1 cellular context compared by ENCODE assay signal in genomic region chr15:39312984-39313383, GRCh38.
TF ChIP-seq lines count a peak whose summit lies in the region.

No MANE protein-coding gene starts in this region.

TF ChIP-seq in HepG2, 621 proteins besides CTCF, POLR2A, EP300 and RAD21 (continued from another document and continues in another):
- TF ChIP-seq FOXK1 (CRISPR knock-in tag; IDR thresholded peaks at IDR 0.05; ENCODE audit: borderline replicate concordance, low read depth) (no peak), CENPBD1 (CRISPR knock-in tag; IDR thresholded peaks at IDR 0.05; ENCODE audit: borderline replicate concordance, low read depth) (no peak), ZBTB25 (CRISPR knock-in tag; IDR thresholded peaks at IDR 0.05) (no peak), ZBTB42 (CRISPR knock-in tag; IDR thresholded peaks at IDR 0.05) (no peak), ZFP82 (CRISPR knock-in tag; IDR thresholded peaks at IDR 0.05; ENCODE audit: borderline replicate concordance) (no peak), SKIL (CRISPR knock-in tag; IDR thresholded peaks at IDR 0.05; ENCODE audit: borderline replicate concordance) (no peak), ZNF510 (CRISPR knock-in tag; IDR thresholded peaks at IDR 0.05; ENCODE audit: low read depth) (no peak), MED1 (CRISPR knock-in tag; IDR thresholded peaks at IDR 0.05) (0 out of 2 replicates have a peak, but pooled peaks have one; percentile 27), TEAD3 (CRISPR knock-in tag; optimal IDR thresholded peaks at IDR 0.05; ENCODE audit: borderline replicate concordance) (peak; percentile 60), HNF4G (IDR thresholded peaks at IDR 0.05; ENCODE audit: borderline replicate concordance, low read depth, low read length) (peak; percentile 57; the same call in 1 of the 2 replicates), HNF4G (CRISPR knock-in tag; IDR thresholded peaks at IDR 0.05; ENCODE audit: borderline replicate concordance, low read depth) (no peak), HMGA1 (CRISPR knock-in tag; conservative IDR thresholded peaks at IDR 0.05) (no peak), ERF (CRISPR knock-in tag; IDR thresholded peaks at IDR 0.05) (0 out of 2 replicates have a peak, but pooled peaks have one; percentile 36), ZNF749 (CRISPR knock-in tag; IDR thresholded peaks at IDR 0.05; ENCODE audit: borderline replicate concordance) (no peak), PHF5A (CRISPR knock-in tag; IDR thresholded peaks at IDR 0.05; ENCODE audit: low read depth, unreplicated experiment) (no peak), SALL1 (CRISPR knock-in tag; IDR thresholded peaks at IDR 0.05) (peak; percentile 26; the same call in 1 of the 2 replicates), ZNF598 (CRISPR knock-in tag; IDR thresholded peaks at IDR 0.05; ENCODE audit: borderline replicate concordance) (no peak), SIN3B (IDR thresholded peaks at IDR 0.05; ENCODE audit: low read length) (no peak), ZNF589 (CRISPR knock-in tag; conservative IDR thresholded peaks at IDR 0.05) (no peak), ZNF761 (CRISPR knock-in tag; conservative IDR thresholded peaks at IDR 0.05) (no peak), HNF4A (CRISPR knock-in tag; IDR thresholded peaks at IDR 0.05) (peak; percentile 58), POGK (CRISPR knock-in tag; conservative IDR thresholded peaks at IDR 0.05) (no peak), TSC22D2 (CRISPR knock-in tag; IDR thresholded peaks at IDR 0.05; ENCODE audit: borderline replicate concordance) (no peak), HOXA9 (CRISPR knock-in tag; IDR thresholded peaks at IDR 0.05; ENCODE audit: borderline replicate concordance) (no peak), ZNF781 (CRISPR knock-in tag; IDR thresholded peaks at IDR 0.05; ENCODE audit: borderline replicate concordance, not compliant biosample characterization) (no peak), ZNF335 (CRISPR knock-in tag; IDR thresholded peaks at IDR 0.05) (no peak), HES4 (CRISPR knock-in tag; IDR thresholded peaks at IDR 0.05; ENCODE audit: borderline replicate concordance) (no peak), ZBTB10 (CRISPR knock-in tag; IDR thresholded peaks at IDR 0.05; ENCODE audit: borderline replicate concordance) (no peak), MAFF (IDR thresholded peaks at IDR 0.05; ENCODE audit: low read depth, low read length) (no peak), ZNF138 (CRISPR knock-in tag; IDR thresholded peaks at IDR 0.05; ENCODE audit: low read depth) (no peak), GZF1 (CRISPR knock-in tag; IDR thresholded peaks at IDR 0.05) (no peak), MLX (CRISPR knock-in tag; IDR thresholded peaks at IDR 0.05) (no peak), ZNF44 (CRISPR knock-in tag; IDR thresholded peaks at IDR 0.05) (no peak), ZNF768 (CRISPR knock-in tag; IDR thresholded peaks at IDR 0.05) (no peak), NCOA2 (CRISPR knock-in tag; IDR thresholded peaks at IDR 0.05) (no peak), THAP11 (CRISPR knock-in tag; IDR thresholded peaks at IDR 0.05) (no peak), RERE (CRISPR knock-in tag; IDR thresholded peaks at IDR 0.05; ENCODE audit: low read depth) (no peak), ZNF644 (CRISPR knock-in tag; IDR thresholded peaks at IDR 0.05; ENCODE audit: low read depth) (peak; percentile 22; the same call in 1 of the 2 replicates), EED (CRISPR knock-in tag; IDR thresholded peaks at IDR 0.05) (no peak), SNRNP70 (IDR thresholded peaks at IDR 0.05; ENCODE audit: low read depth, low read length) (no peak), ZNF343 (CRISPR knock-in tag; IDR thresholded peaks at IDR 0.05) (no peak), ZNF740 (CRISPR knock-in tag; IDR thresholded peaks at IDR 0.05) (no peak), ZBTB26 (CRISPR knock-in tag; IDR thresholded peaks at IDR 0.05; ENCODE audit: borderline replicate concordance) (no peak), ZFYVE20 (CRISPR knock-in tag; IDR thresholded peaks at IDR 0.05; ENCODE audit: borderline replicate concordance, low read depth) (no peak), ZNF652 (CRISPR knock-in tag; IDR thresholded peaks at IDR 0.05; ENCODE audit: borderline replicate concordance, low read depth) (no peak), ZNF414 (CRISPR knock-in tag; IDR thresholded peaks at IDR 0.05) (no peak), ZNF329 (CRISPR knock-in tag; IDR thresholded peaks at IDR 0.05; ENCODE audit: low read depth) (no peak), NCOA5 (CRISPR knock-in tag; IDR thresholded peaks at IDR 0.05) (no peak), POLR2AphosphoS5 (IDR thresholded peaks at IDR 0.05; ENCODE audit: low read depth, low read length) (no peak), ZNF782 (CRISPR knock-in tag; IDR thresholded peaks at IDR 0.05; ENCODE audit: borderline replicate concordance) (no peak)
